Comparison of ENCODE assay signal across 20 cellular contexts in the genomic region with DNA sequence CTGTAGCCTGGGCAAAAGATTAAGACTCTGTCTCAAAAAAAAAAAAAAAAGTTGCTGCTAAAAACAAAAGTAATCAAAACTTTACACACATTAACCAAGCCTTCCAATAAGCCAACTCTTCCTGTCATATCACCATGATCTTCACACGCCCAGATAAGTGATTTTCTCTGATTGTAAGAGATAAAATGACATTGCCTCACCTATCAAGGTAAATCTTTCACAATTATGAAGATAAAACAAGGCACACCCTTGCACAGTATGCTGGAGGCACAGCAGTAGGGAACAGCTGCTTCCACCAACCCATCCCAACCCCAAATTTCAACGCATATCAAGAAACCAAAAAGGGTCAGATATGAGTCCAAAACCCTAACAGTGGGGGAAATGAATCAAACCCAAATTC. TPM values are rescaled to one million over a fixed set of nuclear protein-coding genes. Genes with fewer than 3 reads are reported as not detected.
DNase-seq lines count a peak whose midpoint lies in the region; ATAC-seq and TF ChIP-seq lines count a peak whose summit lies in the region.
"Had no signal": no experiment of that assay in that cellular context is flagged by ENCODE, and none has a peak within 500 bp of the region (broad histone marks: within the 10 kb centered on the region; RNA-seq: fewer than 3 reads in every experiment).

No MANE protein-coding gene starts in this region.

- 35 to 61% methylated on average over 2 of the region's 2 CpGs for WGBS in heart right ventricle, 2 donors

- ATAC-seq in activated CD8-positive, alpha-beta memory T cell treated with anti-CD3 and anti-CD28 coated beads, Interleukin-2, amount 10 ng/mL, durations not matched to agents 7 days and 5 days = no peak
- no peak for ATAC-seq in PC-3
- ATAC-seq in naive thymus-derived CD4-positive, alpha-beta T cell = no peak
- ATAC-seq in heart right ventricle = no peak
- ATAC-seq: sciatic nerve had no signal

- H3K27ac ChIP-seq in PC-3 (ENCODE audit: low read length) = peak overlapping the region; percentile 94
- H3K27ac ChIP-seq in naive thymus-derived CD4-positive, alpha-beta T cell (ENCODE audit: low read depth, low read length) = no peak overlapping the region
- no peak overlapping the region for H3K27ac ChIP-seq in heart right ventricle
- H3K27ac ChIP-seq: dorsolateral prefrontal cortex, WERI-Rb-1 had no signal

- peak overlapping the region; percentile 20 for H3K27ac Mint-ChIP-seq in activated CD8-positive, alpha-beta memory T cell treated with anti-CD3 and anti-CD28 coated beads, Interleukin-2, amount 10 ng/mL, durations not matched to agents 7 days and 5 days
- peak overlapping the region; percentile 84 for H3K27ac Mint-ChIP-seq in activated naive CD8-positive, alpha-beta T cell
- H3K27ac Mint-ChIP-seq in naive thymus-derived CD4-positive, alpha-beta T cell = peak overlapping the region; percentile 47 to 95 (median 66)
- H3K27ac Mint-ChIP-seq: B cell, HFFc6 had no signal

- intact Hi-C loops in PC-3 (cut with micrococcal nuclease) = loop anchor here (5.0 to 10.0 kb wide), 2 partner anchors 122 to 154 kb away; no protein-coding TSS in a partner anchor
- intact Hi-C loops in naive thymus-derived CD4-positive, alpha-beta T cell (cut with micrococcal nuclease) = loop anchor here (5.0 kb wide), 6 partner anchors 44 to 304 kb away; a partner anchor contains a TSS
- intact Hi-C loops in heart right ventricle (cut with DNase I) = no loop called here

- POLR2A ChIA-PET in PC-3 (lab: Charles Lee; ENCODE audit: unreplicated experiment) = no interaction called here
- POLR2A ChIA-PET in naive thymus-derived CD4-positive, alpha-beta T cell (lab: Charles Lee) = no interaction called here

- H3K4me2 ChIP-seq in PC-3 (ENCODE audit: low read length) = no peak overlapping the region

- no peak for DNase-seq in activated CD8-positive, alpha-beta memory T cell treated with anti-CD3 and anti-CD28 coated beads, Interleukin-2, amount 10 ng/mL, durations not matched to agents 7 days and 5 days
- no peak for DNase-seq in activated CD8-positive, alpha-beta memory T cell treated with anti-CD3 and anti-CD28 coated beads, Interleukin-2, amount 50 U/mL, for 4 hours
- DNase-seq in PC-3 = no peak
- DNase-seq in naive thymus-derived CD4-positive, alpha-beta T cell = peak in 3 of 9 donors; percentile 22 to 27 (median 23)
- DNase-seq in NCI-H345 treated with DMSO at 0.1 percent for 48 hours (lab: John Stamatoyannopoulos, UW; ENCODE audit: unreplicated experiment) = no peak
- DNase-seq in NCI-H1436 (lab: John Stamatoyannopoulos, UW) = no peak
- DNase-seq in heart right ventricle = no peak
- DNase-seq: aorta; dorsolateral prefrontal cortex; HFFc6; NCI-H1417; NCI-H510A; NK-92 treated with Interleukin-12 subunit alpha and Interleukin-12 subunit beta, amount 100 ng/mL, for 24 hours; posterior cingulate gyrus; WERI-Rb-1 had no signal

- TF ChIP-seq CTCF in PC-3 (conservative IDR thresholded peaks at IDR 0.05; ENCODE audit: low read depth, low read length) (no peak), heart right ventricle (IDR thresholded peaks at IDR 0.05) (no peak)

- peaks cover 8% of the 10 kb centered on the region for H3K27me3 Mint-ChIP-seq in activated CD8-positive, alpha-beta memory T cell treated with anti-CD3 and anti-CD28 coated beads, Interleukin-2, amount 10 ng/mL, durations not matched to agents 7 days and 5 days
- no peaks in the 10 kb centered on the region for H3K27me3 Mint-ChIP-seq in activated naive CD8-positive, alpha-beta T cell
- H3K27me3 Mint-ChIP-seq in naive thymus-derived CD4-positive, alpha-beta T cell = no peaks in the 10 kb centered on the region
- H3K27me3 Mint-ChIP-seq: B cell; central memory CD8-positive, alpha-beta T cell had no signal

- no TSS peak for BruUV-seq in PC-3 (replicated peaks; lab: Mats Ljungman, UMichigan)

- H3K4me1 Mint-ChIP-seq in activated CD8-positive, alpha-beta memory T cell treated with anti-CD3 and anti-CD28 coated beads, Interleukin-2, amount 10 ng/mL, durations not matched to agents 7 days and 5 days = peaks cover 42% of the 10 kb centered on the region
- peaks cover 57% of the 10 kb centered on the region for H3K4me1 Mint-ChIP-seq in activated naive CD8-positive, alpha-beta T cell (ENCODE audit: low read depth)
- peaks cover 16 to 53% (median 46%) of the 10 kb centered on the region in 7 donors for H3K4me1 Mint-ChIP-seq in naive thymus-derived CD4-positive, alpha-beta T cell
- H3K4me1 Mint-ChIP-seq: B cell had no signal

- H4K20me1 ChIP-seq in PC-3 (ENCODE audit: low read length) = no peaks in the 10 kb centered on the region

- H3K9me3 Mint-ChIP-seq in activated CD8-positive, alpha-beta memory T cell treated with anti-CD3 and anti-CD28 coated beads, Interleukin-2, amount 10 ng/mL, durations not matched to agents 7 days and 5 days (ENCODE audit: low read depth) = peaks cover 2% of the 10 kb centered on the region
- H3K9me3 Mint-ChIP-seq in activated naive CD8-positive, alpha-beta T cell (ENCODE audit: low read depth) = no peaks in the 10 kb centered on the region
- peaks cover 0 to 11% (median 0%) of the 10 kb centered on the region in 11 donors for H3K9me3 Mint-ChIP-seq in naive thymus-derived CD4-positive, alpha-beta T cell
- H3K9me3 Mint-ChIP-seq: central memory CD8-positive, alpha-beta T cell; neural crest cell had no signal

- no peak overlapping the region for H3K9ac ChIP-seq in PC-3 (ENCODE audit: low read length)

- no peaks in the 10 kb centered on the region for H3K9me2 ChIP-seq in PC-3 (replicated peaks; ENCODE audit: low read length)

- CTCF ChIA-PET in activated CD8-positive, alpha-beta memory T cell treated with anti-CD3 and anti-CD28 coated beads, Interleukin-2, amount 10 ng/mL, durations not matched to agents 7 days and 5 days (lab: Charles Lee) = interaction anchor here (1.3 to 4.0 kb wide), 4 partner anchors 9 to 72 kb away, joined by 3 to 18 read pairs (median 4); no protein-coding TSS in a partner anchor
- CTCF ChIA-PET in PC-3 (lab: Charles Lee) = no interaction called here
- CTCF ChIA-PET in naive thymus-derived CD4-positive, alpha-beta T cell (lab: Charles Lee) = no interaction called here

- H3K4me1 ChIP-seq in PC-3 (ENCODE audit: insufficient read depth, low read length) (peaks cover 52% of the 10 kb centered on the region), heart right ventricle (peaks cover 0 to 4% (median 0%) of the 10 kb centered on the region in 9 donors)
- peaks cover 8 to 28% of the 10 kb centered on the region in 2 donors for H3K4me1 ChIP-seq in naive thymus-derived CD4-positive, alpha-beta T cell (ENCODE audit: control insufficient read depth in 2 of 2, insufficient read depth in 2 of 2, low read length in 2 of 2)

- H3F3A ChIP-seq in PC-3 (ENCODE audit: low read length, unreplicated experiment) = peaks cover 14% of the 10 kb centered on the region

- H3K4me3 Mint-ChIP-seq in activated CD8-positive, alpha-beta memory T cell treated with anti-CD3 and anti-CD28 coated beads, Interleukin-2, amount 10 ng/mL, durations not matched to agents 7 days and 5 days = no peak overlapping the region
- H3K4me3 Mint-ChIP-seq in activated naive CD8-positive, alpha-beta T cell = peak overlapping the region; percentile 37
- H3K4me3 Mint-ChIP-seq in naive thymus-derived CD4-positive, alpha-beta T cell = peak overlapping the region in 7 of 10 donors; percentile 7 to 78 (median 56)
- H3K4me3 Mint-ChIP-seq: B cell; central memory CD8-positive, alpha-beta T cell; HFFc6; neural crest cell had no signal

- H3K27me3 ChIP-seq in PC-3 (ENCODE audit: low read length) = no peaks in the 10 kb centered on the region
- no peaks in the 10 kb centered on the region for H3K27me3 ChIP-seq in naive thymus-derived CD4-positive, alpha-beta T cell (ENCODE audit: control insufficient read depth in 2 of 2, insufficient read depth in 2 of 2, low read length in 2 of 2)
- H3K27me3 ChIP-seq in heart right ventricle = peaks cover 0 to 12% (median 0%) of the 10 kb centered on the region in 7 donors
- H3K27me3 ChIP-seq: dorsolateral prefrontal cortex had no signal

- H3K36me3 ChIP-seq in PC-3 (ENCODE audit: low read depth, low read length) (no peaks in the 10 kb centered on the region), heart right ventricle (no peaks in the 10 kb centered on the region)
- no peaks in the 10 kb centered on the region for H3K36me3 ChIP-seq in naive thymus-derived CD4-positive, alpha-beta T cell (ENCODE audit: control insufficient read depth in 2 of 3, insufficient read depth in 3 of 3, low read length in 3 of 3)
- H3K36me3 ChIP-seq: WERI-Rb-1 had no signal

- H3K4me3 ChIP-seq in PC-3 (ENCODE audit: low read length) = no peak overlapping the region
- no peak overlapping the region for H3K4me3 ChIP-seq in naive thymus-derived CD4-positive, alpha-beta T cell (ENCODE audit: low read length)
- H3K4me3 ChIP-seq in heart right ventricle = no peak overlapping the region
- H3K4me3 ChIP-seq: dorsolateral prefrontal cortex had no signal

- no peaks in the 10 kb centered on the region for H3K79me2 ChIP-seq in PC-3 (ENCODE audit: low read length)

- H3K36me3 Mint-ChIP-seq in activated CD8-positive, alpha-beta memory T cell treated with anti-CD3 and anti-CD28 coated beads, Interleukin-2, amount 10 ng/mL, durations not matched to agents 7 days and 5 days = peaks cover 24% of the 10 kb centered on the region
- H3K36me3 Mint-ChIP-seq in activated naive CD8-positive, alpha-beta T cell = peaks cover 7% of the 10 kb centered on the region
- H3K36me3 Mint-ChIP-seq in naive thymus-derived CD4-positive, alpha-beta T cell = peaks cover 0 to 27% (median 0%) of the 10 kb centered on the region in 5 donors

- H3K9me3 ChIP-seq in PC-3 (ENCODE audit: low read length) (no peaks in the 10 kb centered on the region), heart right ventricle (no peaks in the 10 kb centered on the region)
- no peaks in the 10 kb centered on the region for H3K9me3 ChIP-seq in naive thymus-derived CD4-positive, alpha-beta T cell (ENCODE audit: control insufficient read depth in 2 of 3, low read length in 3 of 3)

- no peak overlapping the region for H2AFZ ChIP-seq in PC-3 (ENCODE audit: low read length)

RNA-seq across cellular contexts. Expression of a gene that starts 8.8 kb away (rescaled TPM):
- total RNA-seq in activated CD8-positive, alpha-beta memory T cell treated with anti-CD3 and anti-CD28 coated beads, Interleukin-2, amount 10 ng/mL, durations not matched to agents 7 days and 5 days = 10 to 100 TPM; 18.8 to 20.5 TPM
- total RNA-seq in PC-3 (2014; rRNA removed) (19.1 and 21.1 TPM in 2 replicates), heart right ventricle (1 to 10 TPM; 1.5 to 4.5 (median 2.1) TPM)
- 100 to 1,000 TPM in 1 of 5 experiments, 10 to 100 TPM in 4; 53.5 to 103 (median 83.8) TPM for total RNA-seq in naive thymus-derived CD4-positive, alpha-beta T cell
- 10 to 100 TPM; 24.8 to 32.1 TPM for polyA plus RNA-seq in naive thymus-derived CD4-positive, alpha-beta T cell
- polyA plus RNA-seq in heart right ventricle = 1 to 10 TPM in 1 of 2 donors, under 1 TPM in 1; 0.97 to 1.6 TPM

Comparison
In these comparisons a context has a peak if more than half of its experiments do, and no peak if none do; other contexts are left out.
1. H3K27ac Mint-ChIP-seq: peak in every context shown above with its lines; median percentile 84 in activated naive CD8-positive, alpha-beta T cell; 66 in naive thymus-derived CD4-positive, alpha-beta T cell; 20 in activated CD8-positive, alpha-beta memory T cell treated with anti-CD3 and anti-CD28 coated beads, Interleukin-2, amount 10 ng/mL, durations not matched to agents 7 days and 5 days.
2. intact Hi-C loops: an anchor here in PC-3 (5.0 to 10.0 kb wide) and naive thymus-derived CD4-positive, alpha-beta T cell (5.0 kb wide); none called in heart right ventricle.